In the genomic region with DNA sequence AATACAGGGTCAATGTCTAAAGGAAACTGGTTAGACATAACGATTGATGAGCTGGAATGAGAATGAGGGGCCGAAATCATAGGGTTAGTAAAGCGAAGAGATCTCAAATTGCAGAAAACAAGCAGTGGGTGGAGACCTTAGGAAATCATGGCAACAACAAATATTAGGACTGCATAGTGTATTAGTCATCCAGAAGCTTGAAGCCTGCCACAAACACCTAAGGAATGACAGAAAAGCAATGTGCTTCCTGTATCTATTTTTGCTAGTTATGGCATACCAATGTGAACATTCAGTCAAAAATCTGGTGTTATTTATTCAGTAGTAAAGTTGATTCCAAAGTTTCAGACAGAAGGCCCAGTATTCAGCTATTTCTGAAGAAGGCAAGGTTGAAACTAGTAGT, we compare ENCODE assay signal across 19 cellular contexts.
DNase-seq lines count a peak whose midpoint lies in the region; ATAC-seq and TF ChIP-seq lines count a peak whose summit lies in the region.
"Had no signal": no experiment of that assay in that cellular context is flagged by ENCODE, and none has a peak within 500 bp of the region (broad histone marks: within the 10 kb centered on the region; RNA-seq: fewer than 3 reads in every experiment).

No MANE protein-coding gene starts in this region.

- POLR2A ChIA-PET in RWPE1 (lab: Yijun Ruan, JAX; ENCODE audit: low non-redundant PET): no interaction called here

- no peak for ATAC-seq in GM18520 (IDR thresholded peaks at IDR 0.05; ENCODE audit: unreplicated experiment)
- ATAC-seq: activated T-cell treated with anti-CD3 and anti-CD28 coated beads, Interleukin-2, amount 50 U/mL, for 72 hours; stimulated activated naive CD8-positive, alpha-beta T cell treated with anti-CD3 and anti-CD28 coated beads, Interleukin-15, Interleukin-2, amounts not matched to agents 100 U/mL and 50 U/mL, for 24 hours had no signal

- WGBS in ovary, 3 donors: 55 to 57% (median 56%) methylated on average over 3 of the region's 3 CpGs

- CTCF ChIA-PET in RWPE1 (lab: Yijun Ruan, JAX): no interaction called here

- H3K4me3 ChIP-seq in retinal pigment epithelial cell (ENCODE audit: low read length) (no peak overlapping the region), ovary (no peak overlapping the region)
- H3K4me3 ChIP-seq: vagina had no signal

- TF ChIP-seq POLR2A in ovary (IDR thresholded peaks at IDR 0.05): no peak

- TF ChIP-seq CTCF in RWPE1 (conservative IDR thresholded peaks at IDR 0.05; ENCODE audit: low read depth) (no peak), retinal pigment epithelial cell (conservative IDR thresholded peaks at IDR 0.05; ENCODE audit: low read depth, low read length) (no peak), ovary (IDR thresholded peaks at IDR 0.05) (no peak)

- no peak for TF ChIP-seq EP300 in ovary (IDR thresholded peaks at IDR 0.05)

- intact Hi-C loops in ovary (cut with DNase I): no loop called here

- H3K9me3 ChIP-seq in ovary: no peaks in the 10 kb centered on the region
- H3K9me3 ChIP-seq: vagina had no signal

- no peak overlapping the region for H3K27ac ChIP-seq in RWPE1
- H3K27ac ChIP-seq in ovary: no peak overlapping the region
- H3K27ac ChIP-seq: C4-2B, vagina had no signal

- DNase-seq in EL (peak; percentile 59), RWPE1 (ENCODE audit: low spot score) (peak; percentile 59), fibroblast of gingiva (ENCODE audit: low read depth) (peak; percentile 70), retinal pigment epithelial cell (ENCODE audit: low read depth) (peak; percentile 11), HK-2 (ENCODE audit: unreplicated experiment) (no peak), Kasumi-1 (lab: John Stamatoyannopoulos, UW) (no peak), ovary (no peak)
- DNase-seq: activated CD4-positive, alpha-beta memory T cell treated with anti-CD3 and anti-CD28 coated beads for 36 hours; activated T-cell treated with anti-CD3 and anti-CD28 coated beads, Interleukin-2, amount 50 U/mL, for 72 hours; DMS79 treated with DMSO at 0.1 percent for 48 hours; HCEC 1CT; midbrain; NCI-H1417; NCI-H446; occipital lobe; stimulated activated naive CD8-positive, alpha-beta T cell treated with anti-CD3 and anti-CD28 coated beads, Interleukin-15, Interleukin-2, amounts not matched to agents 100 U/mL and 50 U/mL, for 24 hours had no signal

- H3K36me3 ChIP-seq in ovary: no peaks in the 10 kb centered on the region
- H3K36me3 ChIP-seq: vagina had no signal

- H3K27me3 ChIP-seq in ovary: no peaks in the 10 kb centered on the region
- H3K27me3 ChIP-seq: vagina had no signal

- H3K4me1 ChIP-seq in ovary (ENCODE audit: insufficient read depth): no peaks in the 10 kb centered on the region
- H3K4me1 ChIP-seq: vagina had no signal

Comparison
In these comparisons a context has a peak if more than half of its experiments do, and no peak if none do; other contexts are left out.
1. DNase-seq: peak in EL (single experiment), RWPE1 (single experiment), fibroblast of gingiva (single experiment) and retinal pigment epithelial cell (single experiment); none in HK-2 (single experiment), Kasumi-1 (0 of 2) and ovary (0 of 5).